In the genomic region with DNA sequence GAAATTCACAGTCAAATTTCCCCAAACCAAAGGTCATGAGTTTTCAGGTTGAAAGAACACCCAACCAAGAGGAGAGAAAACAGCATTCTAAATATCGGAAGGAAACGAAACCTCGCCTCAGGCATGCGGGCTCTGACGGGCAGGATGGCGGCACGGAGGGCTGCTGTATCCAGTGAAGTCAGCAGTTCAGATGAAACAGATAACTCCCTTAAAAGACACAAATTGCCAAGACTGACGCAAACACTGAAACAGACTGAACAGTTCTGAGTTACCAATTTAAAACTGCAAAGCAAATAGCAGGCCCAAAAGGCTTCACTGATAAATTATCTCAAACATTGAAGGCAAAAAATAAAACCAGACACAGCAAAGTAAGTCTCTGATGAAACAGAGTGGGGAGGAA, we compare ENCODE assay signal across 24 cellular contexts. TPM values are rescaled to one million over a fixed set of nuclear protein-coding genes. Genes with fewer than 3 reads are reported as not detected.
"Had no signal": no experiment of that assay in that cellular context is flagged by ENCODE, and none has a peak within 500 bp of the region (broad histone marks: within the 10 kb centered on the region; RNA-seq: fewer than 3 reads in every experiment).

No MANE protein-coding gene starts in this region.

- H3K36me3 ChIP-seq: colonic mucosa had no signal

- H3K4me3 Mint-ChIP-seq: activated CD4-positive, alpha-beta T cell treated with anti-CD3 and anti-CD28 coated beads for 36 hours; activated CD8-positive, alpha-beta memory T cell treated with anti-CD3 and anti-CD28 coated beads, Interleukin-2, amount 10 ng/mL, durations not matched to agents 7 days and 5 days; activated naive CD8-positive, alpha-beta T cell treated with anti-CD3 and anti-CD28 coated beads, Interleukin-2, amount 10 ng/mL, durations not matched to agents 7 days and 5 days; activated T-helper 17 cell treated with anti-CD3 and anti-CD28 coated beads, Interleukin-2, amount 50 U/mL, for 72 hours; central memory CD8-positive, alpha-beta T cell; endodermal cell; memory B cell; neural crest cell; WTC11 had no signal

- H3K27ac Mint-ChIP-seq: activated CD4-positive, alpha-beta T cell treated with anti-CD3 and anti-CD28 coated beads for 36 hours; activated CD8-positive, alpha-beta memory T cell treated with anti-CD3 and anti-CD28 coated beads, Interleukin-2, amount 10 ng/mL, durations not matched to agents 7 days and 5 days; activated naive CD8-positive, alpha-beta T cell treated with anti-CD3 and anti-CD28 coated beads, Interleukin-2, amount 10 ng/mL, durations not matched to agents 7 days and 5 days; activated T-helper 17 cell treated with anti-CD3 and anti-CD28 coated beads, Interleukin-2, amount 50 U/mL, for 72 hours; endodermal cell; memory B cell had no signal

- H3K4me1 ChIP-seq: colonic mucosa, foreskin keratinocyte had no signal

- H3K4me1 Mint-ChIP-seq: activated CD4-positive, alpha-beta T cell treated with anti-CD3 and anti-CD28 coated beads for 36 hours; activated CD8-positive, alpha-beta memory T cell treated with anti-CD3 and anti-CD28 coated beads, Interleukin-2, amount 10 ng/mL, durations not matched to agents 7 days and 5 days; activated naive CD8-positive, alpha-beta T cell treated with anti-CD3 and anti-CD28 coated beads, Interleukin-2, amount 10 ng/mL, durations not matched to agents 7 days and 5 days; activated T-helper 17 cell treated with anti-CD3 and anti-CD28 coated beads, Interleukin-2, amount 50 U/mL, for 72 hours; central memory CD8-positive, alpha-beta T cell; endodermal cell; WTC11 had no signal

- H3K4me3 ChIP-seq: colonic mucosa, left ventricle myocardium inferior, sigmoid colon had no signal

- H3K9me3 Mint-ChIP-seq: activated T-helper 17 cell treated with anti-CD3 and anti-CD28 coated beads, Interleukin-2, amount 50 U/mL, for 72 hours; central memory CD8-positive, alpha-beta T cell had no signal

- H3K27ac ChIP-seq: colonic mucosa, foreskin keratinocyte, left ventricle myocardium inferior, sigmoid colon had no signal

- H3K27me3 Mint-ChIP-seq: activated CD4-positive, alpha-beta T cell treated with anti-CD3 and anti-CD28 coated beads for 36 hours; activated CD8-positive, alpha-beta memory T cell treated with anti-CD3 and anti-CD28 coated beads, Interleukin-2, amount 10 ng/mL, durations not matched to agents 7 days and 5 days; activated naive CD8-positive, alpha-beta T cell treated with anti-CD3 and anti-CD28 coated beads, Interleukin-2, amount 10 ng/mL, durations not matched to agents 7 days and 5 days; activated T-helper 17 cell treated with anti-CD3 and anti-CD28 coated beads, Interleukin-2, amount 50 U/mL, for 72 hours; central memory CD8-positive, alpha-beta T cell; memory B cell had no signal

- H3K27me3 ChIP-seq: colonic mucosa, sigmoid colon had no signal

- DNase-seq: activated CD4-positive, alpha-beta T cell treated with anti-CD3 and anti-CD28 coated beads for 36 hours; activated CD4-positive, alpha-beta T cell treated with anti-CD3 and anti-CD28 coated beads, Interleukin-2, amount 50 U/mL, for 48 hours; activated CD8-positive, alpha-beta memory T cell treated with anti-CD3 and anti-CD28 coated beads, Interleukin-2, amount 10 ng/mL, durations not matched to agents 7 days and 5 days; activated naive CD4-positive, alpha-beta T cell treated with Interleukin-2 at 50 U/mL for 16 hours; activated naive CD8-positive, alpha-beta T cell treated with anti-CD3 and anti-CD28 coated beads, Interleukin-2, amount 10 ng/mL, durations not matched to agents 7 days and 5 days; activated T-cell treated with anti-CD3 and anti-CD28 coated beads, Interleukin-2, amount 50 U/mL, for 1 hour; amygdala; colonic mucosa; endodermal cell; foreskin keratinocyte; kidney glomerular epithelial cell; left ventricle myocardium inferior; sigmoid colon; stimulated activated CD4-positive, alpha-beta T cell treated with anti-CD3 and anti-CD28 coated beads, Interleukin-4, amount 100 ng/mL, for 4 hours; stimulated activated naive CD4-positive, alpha-beta T cell had no signal

- ATAC-seq: activated CD4-positive, alpha-beta T cell treated with anti-CD3 and anti-CD28 coated beads for 36 hours; activated CD8-positive, alpha-beta memory T cell treated with anti-CD3 and anti-CD28 coated beads, Interleukin-2, amount 10 ng/mL, durations not matched to agents 7 days and 5 days; activated T-helper 17 cell treated with anti-CD3 and anti-CD28 coated beads, Interleukin-2, amount 50 U/mL, for 72 hours; WTC11 had no signal

- H3K9me3 ChIP-seq: colonic mucosa, sigmoid colon had no signal

RNA-seq across cellular contexts. Expression of a gene that starts 20.6 kb away (rescaled TPM):
- total RNA-seq: activated CD4-positive, alpha-beta T cell treated with anti-CD3 and anti-CD28 coated beads for 36 hours; activated CD8-positive, alpha-beta memory T cell treated with anti-CD3 and anti-CD28 coated beads, Interleukin-2, amount 10 ng/mL, durations not matched to agents 7 days and 5 days; activated naive CD8-positive, alpha-beta T cell treated with anti-CD3 and anti-CD28 coated beads, Interleukin-2, amount 10 ng/mL, durations not matched to agents 7 days and 5 days; colonic mucosa; epithelial cell of proximal tubule; foreskin keratinocyte; left ventricle myocardium inferior; mononuclear cell; neural crest cell; sigmoid colon; ureter had no signal

RNA-seq across cellular contexts. Expression of a gene that starts 49.4 kb away (rescaled TPM):
- total RNA-seq: activated CD8-positive, alpha-beta memory T cell treated with anti-CD3 and anti-CD28 coated beads, Interleukin-2, amount 10 ng/mL, durations not matched to agents 7 days and 5 days; epithelial cell of proximal tubule; foreskin keratinocyte; left ventricle myocardium inferior; mononuclear cell; osteocyte; sigmoid colon had no signal
